1 cellular context compared by ENCODE assay signal in the genomic region with DNA sequence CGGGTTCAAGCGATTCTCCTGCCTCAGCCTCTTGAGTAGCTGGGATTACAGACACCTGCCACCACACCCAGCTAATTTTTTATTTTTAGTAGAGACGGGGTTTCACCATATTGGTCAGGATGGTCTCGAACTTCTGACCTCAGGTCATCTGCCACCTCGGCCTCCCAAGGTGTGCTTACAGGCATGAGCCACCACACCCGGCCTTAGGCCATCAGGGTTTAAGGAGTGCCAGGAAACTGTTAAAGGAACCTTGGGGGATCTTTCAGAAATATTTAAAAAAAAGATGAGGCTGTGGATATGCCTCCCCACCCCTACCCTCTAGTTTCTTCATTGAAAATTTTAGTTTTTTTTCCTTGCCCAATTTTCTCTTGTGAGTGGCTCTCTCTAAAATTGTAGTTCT.
TF ChIP-seq lines count a peak whose summit lies in the region.

No MANE protein-coding gene starts in this region.

TF ChIP-seq in GM12878, 131 proteins besides CTCF, POLR2A, EP300 and RAD21:
- TF ChIP-seq, protein P1, sequence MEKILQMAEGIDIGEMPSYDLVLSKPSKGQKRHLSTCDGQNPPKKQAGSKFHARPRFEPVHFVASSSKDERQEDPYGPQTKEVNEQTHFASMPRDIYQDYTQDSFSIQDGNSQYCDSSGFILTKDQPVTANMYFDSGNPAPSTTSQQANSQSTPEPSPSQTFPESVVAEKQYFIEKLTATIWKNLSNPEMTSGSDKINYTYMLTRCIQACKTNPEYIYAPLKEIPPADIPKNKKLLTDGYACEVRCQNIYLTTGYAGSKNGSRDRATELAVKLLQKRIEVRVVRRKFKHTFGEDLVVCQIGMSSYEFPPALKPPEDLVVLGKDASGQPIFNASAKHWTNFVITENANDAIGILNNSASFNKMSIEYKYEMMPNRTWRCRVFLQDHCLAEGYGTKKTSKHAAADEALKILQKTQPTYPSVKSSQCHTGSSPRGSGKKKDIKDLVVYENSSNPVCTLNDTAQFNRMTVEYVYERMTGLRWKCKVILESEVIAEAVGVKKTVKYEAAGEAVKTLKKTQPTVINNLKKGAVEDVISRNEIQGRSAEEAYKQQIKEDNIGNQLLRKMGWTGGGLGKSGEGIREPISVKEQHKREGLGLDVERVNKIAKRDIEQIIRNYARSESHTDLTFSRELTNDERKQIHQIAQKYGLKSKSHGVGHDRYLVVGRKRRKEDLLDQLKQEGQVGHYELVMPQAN (conservative IDR thresholded peaks at IDR 0.05), result 0 out of 2 replicates have a peak, but pooled peaks have one; percentile 18
- 0 out of 2 replicates have a peak, but pooled peaks have one; percentile 81 for TF ChIP-seq CHD4 (IDR thresholded peaks at IDR 0.05)
- peak; percentile 44; the same call in 1 of the 2 replicates for TF ChIP-seq NR2F1 (conservative IDR thresholded peaks at IDR 0.05)
- no peak for TF ChIP-seq EZH2 (IDR thresholded peaks at IDR 0.05; ENCODE audit: borderline replicate concordance, control insufficient read depth, low read depth, low read length)
- TF ChIP-seq SREBF1 (IDR thresholded peaks at IDR 0.05; ENCODE audit: low read length), result no peak
- TF ChIP-seq RUNX3 (IDR thresholded peaks at IDR 0.05; ENCODE audit: low read length), result 0 out of 2 replicates have a peak, but pooled peaks have one; percentile 8
